1 cellular context compared by ENCODE assay signal in the genomic region with DNA sequence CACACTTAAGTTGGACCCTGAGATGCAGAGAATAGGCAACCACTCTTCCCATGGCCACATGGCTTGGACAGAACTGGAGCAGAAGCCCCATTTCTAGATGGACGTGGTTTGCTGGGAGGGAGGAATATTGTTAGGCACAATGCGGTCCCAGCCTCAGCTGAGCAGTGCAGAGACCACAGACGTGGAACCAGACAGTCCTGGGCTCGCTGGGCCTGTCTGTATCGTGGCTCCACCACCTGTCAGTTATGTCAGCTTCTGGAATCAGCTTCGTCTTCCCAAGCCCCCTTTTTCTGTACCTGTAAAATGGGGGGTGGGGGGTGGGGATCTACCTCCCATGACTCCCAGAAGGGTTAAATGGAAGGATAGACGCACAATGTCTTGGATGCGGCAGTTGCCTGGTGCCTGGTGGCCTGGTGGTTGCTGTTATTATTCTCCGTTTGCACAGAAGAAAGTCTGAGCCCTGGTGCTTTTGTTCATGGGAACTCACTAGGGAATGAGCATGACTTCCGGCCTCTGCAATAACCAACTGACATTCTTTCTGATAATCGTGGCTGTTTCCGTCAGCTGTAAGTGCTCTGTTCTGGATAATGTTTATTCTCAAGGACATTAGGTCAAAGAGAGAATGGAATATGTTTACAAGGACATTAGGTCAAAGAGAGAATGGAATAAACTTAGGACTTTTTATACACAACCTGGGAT.
TF ChIP-seq lines count a peak whose summit lies in the region.

No MANE protein-coding gene starts in this region.

TF ChIP-seq in K562, 482 proteins besides CTCF, POLR2A, EP300 and RAD21:
- TF ChIP-seq ZNF586 (CRISPR knock-in tag; conservative IDR thresholded peaks at IDR 0.05) (no peak), ESRRA (IDR thresholded peaks at IDR 0.05; ENCODE audit: borderline replicate concordance, low read depth) (peak; percentile 18; the same call in 1 of the 2 replicates)
